10 cellular contexts compared by ENCODE assay signal in genomic region chr2:130373808-130374365, GRCh38. TPM values are rescaled to one million over a fixed set of nuclear protein-coding genes. Genes with fewer than 3 reads are reported as not detected.
DNase-seq lines count a peak whose midpoint lies in the region; ATAC-seq and TF ChIP-seq lines count a peak whose summit lies in the region.
"Had no signal": no experiment of that assay in that cellular context is flagged by ENCODE, and none has a peak within 500 bp of the region (broad histone marks: within the 10 kb centered on the region; RNA-seq: fewer than 3 reads in every experiment).

No MANE protein-coding gene starts in this region.

- H3K4me2 ChIP-seq in KMS-11: peak overlapping the region; percentile 41; the same call in 1 of the 2 replicates
- peak overlapping the region; percentile 96 for H3K4me2 ChIP-seq in mammary epithelial cell (ENCODE audit: insufficient read depth, low read depth, low read length)

- no peak overlapping the region for H3K27ac ChIP-seq in CD4-positive, alpha-beta T cell (ENCODE audit: low read depth, low read length)
- H3K27ac ChIP-seq in KMS-11: no peak overlapping the region
- no peak overlapping the region for H3K27ac ChIP-seq in mammary epithelial cell (ENCODE audit: insufficient read depth, low read depth, low read length)
- no peak overlapping the region for H3K27ac ChIP-seq in body of pancreas

- H3K4me1 ChIP-seq in KMS-11 (ENCODE audit: low read depth, poor library complexity, severe bottlenecking): peaks cover 63% of the 10 kb centered on the region
- H3K4me1 ChIP-seq in mammary epithelial cell (ENCODE audit: insufficient read depth, low read length): peaks cover 21% of the 10 kb centered on the region
- H3K4me1 ChIP-seq in body of pancreas: peaks cover 30% of the 10 kb centered on the region

- no peak for TF ChIP-seq CTCF in CD4-positive, alpha-beta T cell (IDR thresholded peaks at IDR 0.05)
- no peak for TF ChIP-seq CTCF in KMS-11 (conservative IDR thresholded peaks at IDR 0.05; ENCODE audit: low read depth, low read length)
- no peak for TF ChIP-seq CTCF in mammary epithelial cell (conservative IDR thresholded peaks at IDR 0.05 in 1 of 2, IDR thresholded peaks at IDR 0.05 in 1 of 2; ENCODE audit: extremely low read depth in 1 of 2, insufficient read depth in 1 of 2, low read depth in 1 of 2, low read length in 2 of 2)
- no peak for TF ChIP-seq CTCF in neural crest cell (conservative IDR thresholded peaks at IDR 0.05)
- TF ChIP-seq CTCF in body of pancreas (IDR thresholded peaks at IDR 0.05): no peak

- no peak for TF ChIP-seq POLR2A in body of pancreas (IDR thresholded peaks at IDR 0.05)

- H3K36me3 ChIP-seq in KMS-11 (ENCODE audit: insufficient read depth) (no peaks in the 10 kb centered on the region), mammary epithelial cell (ENCODE audit: insufficient read depth, low read length) (peaks cover 5% of the 10 kb centered on the region), body of pancreas (replicated peaks in 1 of 2; ENCODE audit: insufficient read depth in 1 of 2, low read depth in 2 of 2) (peaks cover 0 to 2% of the 10 kb centered on the region in 2 donors)

- POLR2A ChIA-PET in CD4-positive, alpha-beta T cell (lab: Charles Lee): interaction anchor here (1.5 to 6.6 kb wide), 2 partner anchors 18 to 31 kb away, joined by 5 to 119 read pairs; partner anchors contain the start of genes IMP4 and PTPN18

- no peak overlapping the region for H2AFZ ChIP-seq in KMS-11 (ENCODE audit: low read depth)
- H2AFZ ChIP-seq in mammary epithelial cell (ENCODE audit: low read depth, low read length): no peak overlapping the region

- peaks cover 89% of the 10 kb centered on the region for H3K4me1 Mint-ChIP-seq in CD4-positive, alpha-beta T cell (ENCODE audit: low read depth)
- H3K4me1 Mint-ChIP-seq in neural crest cell: peaks cover 15% of the 10 kb centered on the region

- DNase-seq in CD4-positive, alpha-beta T cell: no peak
- DNase-seq in mammary epithelial cell (no peak), neural crest cell (ENCODE audit: low read depth, low spot score) (no peak), NCI-H2081 (lab: John Stamatoyannopoulos, UW) (no peak), body of pancreas (no peak), COR-L47 (lab: John Stamatoyannopoulos, UW) (no peak)
- DNase-seq: activated CD4-positive, alpha-beta T cell treated with anti-CD3 and anti-CD28 coated beads for 4 hours; hypothalamus had no signal

- no peaks in the 10 kb centered on the region for H3K9me3 ChIP-seq in CD4-positive, alpha-beta T cell (ENCODE audit: control insufficient read depth, low read length)
- H3K9me3 ChIP-seq in mammary epithelial cell (replicated peaks; ENCODE audit: insufficient read depth, low read length): no peaks in the 10 kb centered on the region
- no peaks in the 10 kb centered on the region for H3K9me3 ChIP-seq in body of pancreas

- in situ Hi-C loops in mammary epithelial cell (cut with MboI; ENCODE audit: low sequenced_read_pairs in 2 of 2): loop anchor here in 1 of 2 donors (25.0 kb wide), 1 partner anchor 363 kb away; the partner anchor contains the start of gene GPR148

- H3K4me3 Mint-ChIP-seq in CD4-positive, alpha-beta T cell: peak overlapping the region; percentile 82
- peak overlapping the region; percentile 79 for H3K4me3 Mint-ChIP-seq in neural crest cell

- H3K27ac Mint-ChIP-seq in CD4-positive, alpha-beta T cell: peak overlapping the region; percentile 74
- H3K27ac Mint-ChIP-seq in neural crest cell (ENCODE audit: unreplicated experiment): no peak overlapping the region

- peaks cover 25% of the 10 kb centered on the region; the same call in 1 of the 2 replicates for H3K79me2 ChIP-seq in KMS-11 (ENCODE audit: insufficient read depth, low read depth)
- peaks cover 43% of the 10 kb centered on the region for H3K79me2 ChIP-seq in mammary epithelial cell (ENCODE audit: insufficient read depth, low read length)

- CTCF ChIA-PET in CD4-positive, alpha-beta T cell (lab: Charles Lee): interaction anchor here (2.3 kb wide), 1 partner anchor 32 kb away, joined by 12 read pairs; the partner anchor contains the start of gene IMP4
- CTCF ChIA-PET in mammary epithelial cell (lab: Charles Lee; ENCODE audit: low non-redundant PET): no interaction called here

- H3K27me3 Mint-ChIP-seq in CD4-positive, alpha-beta T cell: no peaks in the 10 kb centered on the region
- no peaks in the 10 kb centered on the region for H3K27me3 Mint-ChIP-seq in neural crest cell (ENCODE audit: low read depth)

- H3K9ac ChIP-seq in KMS-11 (no peak overlapping the region; the same call in 1 of the 2 replicates), mammary epithelial cell (ENCODE audit: insufficient read depth, low read length) (no peak overlapping the region)

- intact Hi-C loops in CD4-positive, alpha-beta T cell (cut with DNase I, micrococcal nuclease): loop anchor here in 1 of 2 experiments (10.0 kb wide), 4 partner anchors 189 to 1121 kb away; partner anchors contain the start of genes GPR148, MZT2A, MZT2B and PLEKHB2
- intact Hi-C loops in mammary epithelial cell (cut with micrococcal nuclease) (loop anchor here (2.0 kb wide), 3 partner anchors 17 to 31 kb away; partner anchors contain the start of genes IMP4 and PTPN18), body of pancreas (cut with DNase I) (no loop called here)

- H3K36me3 Mint-ChIP-seq in CD4-positive, alpha-beta T cell (ENCODE audit: low read depth): peaks cover 32% of the 10 kb centered on the region
- peaks cover 4% of the 10 kb centered on the region for H3K36me3 Mint-ChIP-seq in neural crest cell (ENCODE audit: low read depth)

- WGBS in mammary epithelial cell (ENCODE audit: low coverage, missing lambda C conversion rate): 95% methylated on average over 3 of the region's 3 CpGs
- 96 to 100% methylated on average over 2 to 3 of the region's 3 CpGs for WGBS in body of pancreas, 2 donors

- no peaks in the 10 kb centered on the region for H3K9me3 Mint-ChIP-seq in CD4-positive, alpha-beta T cell
- H3K9me3 Mint-ChIP-seq in neural crest cell: no peaks in the 10 kb centered on the region

- dilution Hi-C loops in mammary epithelial cell (cut with HindIII; ENCODE audit: low sequenced_read_pairs): no loop called here

- no peaks in the 10 kb centered on the region for H3K27me3 ChIP-seq in CD4-positive, alpha-beta T cell (ENCODE audit: control insufficient read depth, insufficient read depth, low read length)
- H3K27me3 ChIP-seq in KMS-11 (ENCODE audit: insufficient read depth, low read depth): no peaks in the 10 kb centered on the region
- H3K27me3 ChIP-seq in mammary epithelial cell (ENCODE audit: insufficient read depth, low read length): no peaks in the 10 kb centered on the region
- H3K27me3 ChIP-seq in body of pancreas: no peaks in the 10 kb centered on the region

- no TSS peak for BruUV-seq in mammary epithelial cell (replicated peaks; lab: Mats Ljungman, UMichigan)

- H3K4me3 ChIP-seq in KMS-11 (IDR thresholded peaks at IDR 0.05; ENCODE audit: insufficient read depth, low read depth, low read length): no peak overlapping the region
- no peak overlapping the region for H3K4me3 ChIP-seq in mammary epithelial cell (replicated peaks in 1 of 3; ENCODE audit: insufficient read depth in 1 of 3, low read depth in 2 of 3, low read length in 3 of 3)
- no peak overlapping the region for H3K4me3 ChIP-seq in body of pancreas

- H4K20me1 ChIP-seq in KMS-11 (ENCODE audit: insufficient read depth) (no peaks in the 10 kb centered on the region), mammary epithelial cell (ENCODE audit: insufficient read depth, low read length) (no peaks in the 10 kb centered on the region)

- ATAC-seq in CD4-positive, alpha-beta T cell (ENCODE audit: poor library complexity): no peak
- ATAC-seq in body of pancreas (no peak), HG03432 (IDR thresholded peaks at IDR 0.05; ENCODE audit: unreplicated experiment) (no peak)

RNA-seq across cellular contexts. Expression of gene PTPN18, which starts 18.0 kb away (rescaled TPM):
- 10 to 100 TPM; 27.6 to 27.8 TPM for total RNA-seq in CD4-positive, alpha-beta T cell
- total RNA-seq in mammary epithelial cell (10 to 100 TPM; 18.8 to 39.5 TPM), neural crest cell (30.4 and 31.3 TPM in 2 replicates), body of pancreas (100 to 1,000 TPM in 1 of 2 donors, 10 to 100 TPM in 1; 61.7 to 156 TPM)
- 33.0 TPM for polyA plus RNA-seq in mammary epithelial cell
- 30.3 TPM for polyA minus RNA-seq in mammary epithelial cell

RNA-seq across cellular contexts. Expression of gene IMP4, which starts 31.2 kb away (rescaled TPM):
- 10 to 100 TPM; 81.7 to 88.1 TPM for total RNA-seq in CD4-positive, alpha-beta T cell
- 10 to 100 TPM; 81.6 to 83.9 TPM for total RNA-seq in mammary epithelial cell
- polyA plus RNA-seq in mammary epithelial cell: 136 TPM
- 64.2 TPM for polyA minus RNA-seq in mammary epithelial cell
- total RNA-seq in neural crest cell: 62.1 and 69.1 TPM in 2 replicates
- 10 to 100 TPM; 77.5 to 78.1 TPM for total RNA-seq in body of pancreas
